In genomic region chr12:28127455-28127854, GRCh38 we compare ENCODE assay signal across 26 cellular contexts.
"Had no signal": no experiment of that assay in that cellular context is flagged by ENCODE, and none has a peak within 500 bp of the region (broad histone marks: within the 10 kb centered on the region; RNA-seq: fewer than 3 reads in every experiment).

No MANE protein-coding gene starts in this region.

- H3K4me3 ChIP-seq: esophagus squamous epithelium, gastroesophageal sphincter, heart right ventricle, lower lobe of right lung, neural progenitor cell, uterus had no signal

- H3K9me3 Mint-ChIP-seq: activated naive CD4-positive, alpha-beta T cell treated with anti-CD3 and anti-CD28 coated beads, Interleukin-2, amount 50 U/mL, for 24 hours; brain; naive thymus-derived CD8-positive, alpha-beta T cell; neural progenitor cell; stimulated activated naive B cell treated with anti-CD40 and anti-IgM and Interleukin-4, amounts not matched to agents 10 μg/mL and 1 μg/mL and 100 μg/mL, for 72 hours; WTC11 had no signal

- H3K27me3 ChIP-seq: esophagus squamous epithelium, gastroesophageal sphincter, heart right ventricle, neural progenitor cell, uterus had no signal

- H2AFZ ChIP-seq: neural progenitor cell had no signal

- H3K4me1 Mint-ChIP-seq: activated naive CD4-positive, alpha-beta T cell treated with anti-CD3 and anti-CD28 coated beads, Interleukin-2, amount 50 U/mL, for 24 hours; naive thymus-derived CD8-positive, alpha-beta T cell; neural progenitor cell had no signal

- H3K9me3 ChIP-seq: esophagus squamous epithelium, gastroesophageal sphincter, heart right ventricle, lower lobe of right lung, uterus had no signal

- H3K36me3 ChIP-seq: esophagus squamous epithelium, gastroesophageal sphincter, heart right ventricle, lower lobe of right lung, neural progenitor cell, uterus had no signal

- H3K27ac ChIP-seq: esophagus squamous epithelium, gastroesophageal sphincter, heart right ventricle, lower lobe of right lung, neural progenitor cell, uterus had no signal

- FAIRE-seq: small intestine had no signal

- DNase-seq: activated gamma-delta T cell treated with Interleukin-2 at 50 U/mL for 16 hours; activated T-cell treated with anti-CD3 and anti-CD28 coated beads, Interleukin-2, amount 50 U/mL, for 1 hour; anterior cingulate cortex; central memory CD4-positive, alpha-beta T cell; dermis blood vessel endothelial cell; effector CD8-positive, alpha-beta T cell; esophagus squamous epithelium; heart right ventricle; islet precursor cell; lower lobe of right lung; naive thymus-derived CD8-positive, alpha-beta T cell; posterior cingulate gyrus; small intestine; stimulated activated CD4-positive, alpha-beta T cell treated with anti-CD3 and anti-CD28 coated beads, Interleukin-15, amount 100 ng/mL, for 24 hours; stimulated activated CD8-positive, alpha-beta memory T cell treated with anti-CD3 and anti-CD28 coated beads, Interleukin-4, amount 100 ng/mL, for 48 hours; stimulated activated naive B cell treated with anti-CD40 and anti-IgM and Interleukin-4, amounts not matched to agents 10 μg/mL and 1 μg/mL and 100 μg/mL, for 72 hours; T-helper 9 cell; trophoblast cell; uterus had no signal

- H3K4me3 Mint-ChIP-seq: activated naive CD4-positive, alpha-beta T cell treated with anti-CD3 and anti-CD28 coated beads, Interleukin-2, amount 50 U/mL, for 24 hours; brain; naive thymus-derived CD8-positive, alpha-beta T cell; neural progenitor cell; stimulated activated naive B cell treated with anti-CD40 and anti-IgM and Interleukin-4, amounts not matched to agents 10 μg/mL and 1 μg/mL and 100 μg/mL, for 72 hours; WTC11 had no signal

- H3K4me2 ChIP-seq: neural progenitor cell had no signal

- H3K27me3 Mint-ChIP-seq: activated naive CD4-positive, alpha-beta T cell treated with anti-CD3 and anti-CD28 coated beads, Interleukin-2, amount 50 U/mL, for 24 hours; brain had no signal

- H3K36me3 Mint-ChIP-seq: activated naive CD4-positive, alpha-beta T cell treated with anti-CD3 and anti-CD28 coated beads, Interleukin-2, amount 50 U/mL, for 24 hours; brain; naive thymus-derived CD8-positive, alpha-beta T cell; neural progenitor cell; stimulated activated naive B cell treated with anti-CD40 and anti-IgM and Interleukin-4, amounts not matched to agents 10 μg/mL and 1 μg/mL and 100 μg/mL, for 72 hours; WTC11 had no signal

- H3K4me1 ChIP-seq: lower lobe of right lung, neural progenitor cell had no signal

- H3K27ac Mint-ChIP-seq: activated naive CD4-positive, alpha-beta T cell treated with anti-CD3 and anti-CD28 coated beads, Interleukin-2, amount 50 U/mL, for 24 hours; brain; naive thymus-derived CD8-positive, alpha-beta T cell; neural progenitor cell; stimulated activated naive B cell treated with anti-CD40 and anti-IgM and Interleukin-4, amounts not matched to agents 10 μg/mL and 1 μg/mL and 100 μg/mL, for 72 hours; WTC11 had no signal

- H3K9ac ChIP-seq: neural progenitor cell had no signal

- ATAC-seq: gastroesophageal sphincter; heart right ventricle; left lobe of liver; lower lobe of right lung; naive thymus-derived CD8-positive, alpha-beta T cell; sciatic nerve; stimulated activated naive B cell treated with anti-CD40 and anti-IgM and Interleukin-4, amounts not matched to agents 10 μg/mL and 1 μg/mL and 100 μg/mL, for 72 hours; WTC11 had no signal
